ENCODE assay signal across 11 cellular contexts in the genomic region with DNA sequence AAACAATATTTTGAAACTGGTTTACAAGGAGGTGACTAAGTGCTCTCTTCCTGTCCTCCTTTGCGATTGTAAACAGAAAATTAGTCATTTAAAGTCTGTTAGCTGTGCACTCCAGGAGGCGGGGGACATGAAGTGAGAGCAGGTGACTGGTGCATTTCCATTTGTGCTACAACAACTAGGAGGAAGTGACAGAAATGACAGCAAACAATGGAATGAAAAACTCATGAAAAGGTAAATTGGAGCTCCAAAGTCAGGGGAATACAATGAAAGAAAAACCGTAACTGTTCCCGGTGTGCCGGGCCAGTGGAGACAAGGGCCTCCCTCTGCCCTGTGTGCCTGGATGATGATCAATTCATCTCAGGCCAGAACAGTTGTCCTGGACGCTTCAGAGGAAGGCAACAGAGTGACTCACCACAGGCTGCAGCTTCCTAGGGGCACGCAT.
A peak's percentile ranks its signal among the peaks of the same experiment; 100 is the strongest.
DNase-seq lines count a peak whose midpoint lies in the region; ATAC-seq, FAIRE-seq and TF ChIP-seq lines count a peak whose summit lies in the region.
"Had no signal": no experiment of that assay in that cellular context is flagged by ENCODE, and none has a peak within 500 bp of the region (broad histone marks: within the 10 kb centered on the region; RNA-seq: fewer than 3 reads in every experiment).

No MANE protein-coding gene starts in this region.

- peaks cover 25% of the 10 kb centered on the region for H3K4me1 Mint-ChIP-seq in activated naive CD8-positive, alpha-beta T cell treated with anti-CD3 and anti-CD28 coated beads, Interleukin-2, amount 50 U/mL, for 24 hours
- peaks cover 2% of the 10 kb centered on the region for H3K4me1 Mint-ChIP-seq in activated naive CD8-positive, alpha-beta T cell treated with anti-CD3 and anti-CD28 coated beads for 36 hours
- H3K4me1 Mint-ChIP-seq: CD8-positive, alpha-beta memory T cell had no signal

- TF ChIP-seq POLR2A in H1 (IDR thresholded peaks at IDR 0.05; ENCODE audit: control extremely low read depth in 1 of 2, low read depth in 2 of 2, low read length in 2 of 2), result no peak

- H3K9me3 ChIP-seq in H1 (ENCODE audit: insufficient read depth in 2 of 2, low read depth in 1 of 2, low read length in 1 of 2), result no peaks in the 10 kb centered on the region
- no peaks in the 10 kb centered on the region for H3K9me3 ChIP-seq in upper lobe of right lung
- H3K9me3 ChIP-seq: ovary had no signal

- H3K23ac ChIP-seq in H1 (ENCODE audit: insufficient read length), result no peak overlapping the region

- peaks cover 5% of the 10 kb centered on the region for H3K27me3 Mint-ChIP-seq in activated naive CD8-positive, alpha-beta T cell treated with anti-CD3 and anti-CD28 coated beads, Interleukin-2, amount 50 U/mL, for 24 hours
- H3K27me3 Mint-ChIP-seq in activated naive CD8-positive, alpha-beta T cell treated with anti-CD3 and anti-CD28 coated beads for 36 hours, result peaks cover 10% of the 10 kb centered on the region

- H3K23me2 ChIP-seq in H1 (ENCODE audit: low read depth, low read length), result no peaks in the 10 kb centered on the region

- ATAC-seq in activated naive CD8-positive, alpha-beta T cell treated with anti-CD3 and anti-CD28 coated beads, Interleukin-2, amount 50 U/mL, for 24 hours, result peak; percentile 69
- ATAC-seq in upper lobe of right lung (peak; percentile 66), GM18511 (IDR thresholded peaks at IDR 0.05; ENCODE audit: unreplicated experiment) (no peak), GM21515 (IDR thresholded peaks at IDR 0.05; ENCODE audit: unreplicated experiment) (no peak)

- 82% methylated on average over 7 of the region's 7 CpGs; no CpG with 5 or more reads in 1 of the 2 experiments for WGBS in H1 (ENCODE audit: extremely low coverage in 1 of 2, insufficient coverage in 1 of 2, insufficient read length in 1 of 2, insufficient replicate concordance in 2 of 2, low coverage in 1 of 2, low lambda C conversion rate in 2 of 2, missing lambda C conversion rate in 1 of 2), 2 experiments

- FAIRE-seq in H1 (lab: Jason Lieb, UNC), result no peak

- no peak overlapping the region for H3K56ac ChIP-seq in H1 (replicated peaks; ENCODE audit: insufficient read length, low read depth, low read length)

- POLR2A ChIA-PET in H1 (lab: Charles Lee; ENCODE audit: partially characterized antibody), result interaction anchor here (0.6 kb wide), 1 partner anchor 656 kb away, joined by 3 read pairs; no protein-coding TSS in a partner anchor

- H3K27ac Mint-ChIP-seq in activated naive CD8-positive, alpha-beta T cell treated with anti-CD3 and anti-CD28 coated beads, Interleukin-2, amount 50 U/mL, for 24 hours, result no peak overlapping the region
- no peak overlapping the region for H3K27ac Mint-ChIP-seq in activated naive CD8-positive, alpha-beta T cell treated with anti-CD3 and anti-CD28 coated beads for 36 hours
- H3K27ac Mint-ChIP-seq: CD8-positive, alpha-beta memory T cell had no signal

- TF ChIP-seq CTCF in H1 (IDR thresholded peaks at IDR 0.05; ENCODE audit: control extremely low read depth in 1 of 3, insufficient read depth in 1 of 3, low read depth in 1 of 3, low read length in 3 of 3) (no peak), upper lobe of right lung (IDR thresholded peaks at IDR 0.05) (no peak)

- H3K79me2 ChIP-seq in H1 (ENCODE audit: control insufficient read depth in 1 of 2, insufficient read depth in 2 of 2, low read length in 2 of 2), result no peaks in the 10 kb centered on the region

- no peak overlapping the region for H3K4me3 Mint-ChIP-seq in activated naive CD8-positive, alpha-beta T cell treated with anti-CD3 and anti-CD28 coated beads, Interleukin-2, amount 50 U/mL, for 24 hours
- H3K4me3 Mint-ChIP-seq in activated naive CD8-positive, alpha-beta T cell treated with anti-CD3 and anti-CD28 coated beads for 36 hours, result no peak overlapping the region
- H3K4me3 Mint-ChIP-seq: CD8-positive, alpha-beta memory T cell had no signal

- peaks cover 6% of the 10 kb centered on the region for H3K9me3 Mint-ChIP-seq in activated naive CD8-positive, alpha-beta T cell treated with anti-CD3 and anti-CD28 coated beads, Interleukin-2, amount 50 U/mL, for 24 hours
- peaks cover 4% of the 10 kb centered on the region for H3K9me3 Mint-ChIP-seq in activated naive CD8-positive, alpha-beta T cell treated with anti-CD3 and anti-CD28 coated beads for 36 hours

- H3K4me1 ChIP-seq in H1 (replicated peaks in 1 of 4; ENCODE audit: control insufficient read depth in 3 of 4, insufficient read depth in 4 of 4, low read length in 3 of 4) (peaks cover 0 to 4% (median 0%) of the 10 kb centered on the region in 4 experiments; a peak in 2 of 7 replicates), upper lobe of right lung (peaks cover 3% of the 10 kb centered on the region)

- H3K36me3 Mint-ChIP-seq in activated naive CD8-positive, alpha-beta T cell treated with anti-CD3 and anti-CD28 coated beads, Interleukin-2, amount 50 U/mL, for 24 hours (ENCODE audit: low read depth), result no peaks in the 10 kb centered on the region
- no peaks in the 10 kb centered on the region for H3K36me3 Mint-ChIP-seq in activated naive CD8-positive, alpha-beta T cell treated with anti-CD3 and anti-CD28 coated beads for 36 hours

- no peak overlapping the region for H3K9ac ChIP-seq in H1 (replicated peaks in 1 of 4; ENCODE audit: extremely low read depth in 1 of 4, low read depth in 3 of 4, low read length in 3 of 4)

- CTCF ChIA-PET in H1 (lab: Charles Lee; ENCODE audit: partially characterized antibody), result interaction anchor here (1.1 to 2.5 kb wide), 6 partner anchors 8 to 447 kb away, joined by 3 to 11 read pairs (median 6); no protein-coding TSS in a partner anchor

- no peak overlapping the region for H4K5ac ChIP-seq in H1 (ENCODE audit: insufficient read length, low read depth, low read length)

- H3K4me2 ChIP-seq in H1 (ENCODE audit: insufficient read depth in 1 of 2, low read depth in 2 of 2, low read length in 2 of 2), result peak overlapping the region in 1 of 2 experiments; percentile 1; a peak in 1 of 4 replicates

- 0 out of 2 replicates have a peak overlapping the region, but pooled peaks have one; percentile 62 for H2AFZ ChIP-seq in H1 (ENCODE audit: low read length)

- H3K14ac ChIP-seq in H1 (ENCODE audit: insufficient read length), result no peak overlapping the region

- H2BK5ac ChIP-seq in H1 (ENCODE audit: low read depth, low read length), result no peak overlapping the region

- H4K91ac ChIP-seq in H1 (replicated peaks; ENCODE audit: insufficient read length, low read length), result no peak overlapping the region

- no peak overlapping the region for H2BK20ac ChIP-seq in H1 (ENCODE audit: low read length)

- TF ChIP-seq RAD21 in H1 (IDR thresholded peaks at IDR 0.05 in 1 of 2, conservative IDR thresholded peaks at IDR 0.05 in 1 of 2; ENCODE audit: low read depth in 2 of 2, low read length in 2 of 2), result no peak

- DNase-seq in activated naive CD8-positive, alpha-beta T cell treated with anti-CD3 and anti-CD28 coated beads, Interleukin-2, amount 50 U/mL, for 24 hours, result no peak
- no peak for DNase-seq in activated naive CD8-positive, alpha-beta T cell treated with anti-CD3 and anti-CD28 coated beads for 36 hours
- DNase-seq in NCI-H460 (ENCODE audit: extremely low read depth, low read depth) (peak; percentile 49), H1 (ENCODE audit: low read depth in 1 of 2, low spot score in 2 of 2) (peak in 1 of 2 experiments; percentile 27), upper lobe of right lung (no peak), kidney glomerular epithelial cell (lab: John Stamatoyannopoulos, UW) (no peak)
- DNase-seq: caudate nucleus; CD8-positive, alpha-beta memory T cell; ovary had no signal

- no peak overlapping the region for H2BK15ac ChIP-seq in H1 (ENCODE audit: low read length)

- no peak overlapping the region for H3K18ac ChIP-seq in H1 (ENCODE audit: extremely low read depth, low read length)

- no peak overlapping the region for H2BK12ac ChIP-seq in H1 (ENCODE audit: low read depth, low read length)

- no peaks in the 10 kb centered on the region for H3K79me1 ChIP-seq in H1 (ENCODE audit: low read depth, low read length)

- no peak overlapping the region for H3K4ac ChIP-seq in H1 (replicated peaks; ENCODE audit: insufficient read length, low read depth, low read length)

- H2BK120ac ChIP-seq in H1 (replicated peaks; ENCODE audit: low read depth, low read length), result no peak overlapping the region

- H3K4me3 ChIP-seq in H1 (ENCODE audit: extremely low read depth in 1 of 4, insufficient read depth in 2 of 4, low read depth in 3 of 4, low read length in 4 of 4) (no peak overlapping the region), upper lobe of right lung (no peak overlapping the region)
- H3K4me3 ChIP-seq: ovary had no signal

- no peaks in the 10 kb centered on the region for H4K20me1 ChIP-seq in H1 (replicated peaks in 1 of 2; ENCODE audit: control insufficient read depth in 1 of 2, insufficient read depth in 2 of 2, low read length in 2 of 2)

- H3K27me3 ChIP-seq in H1 (replicated peaks in 1 of 4; ENCODE audit: control insufficient read depth in 3 of 4, extremely low read depth in 1 of 4, insufficient read depth in 3 of 4, low read length in 3 of 4) (no peaks in the 10 kb centered on the region), upper lobe of right lung (no peaks in the 10 kb centered on the region)
- H3K27me3 ChIP-seq: ovary had no signal

- intact Hi-C loops in upper lobe of right lung (cut with DNase I), result no loop called here

- H2AK5ac ChIP-seq in H1 (ENCODE audit: low read depth, low read length), result no peak overlapping the region

- H4K8ac ChIP-seq in H1 (ENCODE audit: extremely low read depth, insufficient read depth, low read length), result no peak overlapping the region

- H3K27ac ChIP-seq in H1 (ENCODE audit: low read depth, low read length), result no peak overlapping the region
- H3K27ac ChIP-seq in upper lobe of right lung, result no peak overlapping the region
- H3K27ac ChIP-seq: ovary had no signal

- no peak for TF ChIP-seq EP300 in H1 (IDR thresholded peaks at IDR 0.05; ENCODE audit: borderline replicate concordance in 1 of 2, low read depth in 2 of 2, low read length in 2 of 2)

- H3K36me3 ChIP-seq in H1 (ENCODE audit: control insufficient read depth in 2 of 4, insufficient read depth in 4 of 4, low read length in 3 of 4) (no peaks in the 10 kb centered on the region), upper lobe of right lung (no peaks in the 10 kb centered on the region)
- H3K36me3 ChIP-seq: ovary had no signal

TF ChIP-seq in H1, 55 proteins besides CTCF, POLR2A, EP300 and RAD21 (continues in another document):
- TF ChIP-seq NANOG (IDR thresholded peaks at IDR 0.05; ENCODE audit: insufficient read depth, low read depth, low read length, poor library complexity, severe bottlenecking) (no peak), RXRA (IDR thresholded peaks at IDR 0.05; ENCODE audit: insufficient read depth, low read depth, low read length) (no peak), GABPA (IDR thresholded peaks at IDR 0.05; ENCODE audit: borderline replicate concordance, insufficient read depth, low read length) (no peak), TAF1 (IDR thresholded peaks at IDR 0.05; ENCODE audit: low read depth, low read length) (no peak), TBP (IDR thresholded peaks at IDR 0.05; ENCODE audit: low read depth, low read length) (no peak)

Comparison
In these comparisons a context has a peak if more than half of its experiments do, and no peak if none do; other contexts are left out.
1. ATAC-seq: peak in activated naive CD8-positive, alpha-beta T cell treated with anti-CD3 and anti-CD28 coated beads, Interleukin-2, amount 50 U/mL, for 24 hours (single experiment) and upper lobe of right lung (single experiment); none in GM18511 (single experiment) and GM21515 (single experiment).